Comparison of ENCODE assay signal across 14 cellular contexts in the genomic region with DNA sequence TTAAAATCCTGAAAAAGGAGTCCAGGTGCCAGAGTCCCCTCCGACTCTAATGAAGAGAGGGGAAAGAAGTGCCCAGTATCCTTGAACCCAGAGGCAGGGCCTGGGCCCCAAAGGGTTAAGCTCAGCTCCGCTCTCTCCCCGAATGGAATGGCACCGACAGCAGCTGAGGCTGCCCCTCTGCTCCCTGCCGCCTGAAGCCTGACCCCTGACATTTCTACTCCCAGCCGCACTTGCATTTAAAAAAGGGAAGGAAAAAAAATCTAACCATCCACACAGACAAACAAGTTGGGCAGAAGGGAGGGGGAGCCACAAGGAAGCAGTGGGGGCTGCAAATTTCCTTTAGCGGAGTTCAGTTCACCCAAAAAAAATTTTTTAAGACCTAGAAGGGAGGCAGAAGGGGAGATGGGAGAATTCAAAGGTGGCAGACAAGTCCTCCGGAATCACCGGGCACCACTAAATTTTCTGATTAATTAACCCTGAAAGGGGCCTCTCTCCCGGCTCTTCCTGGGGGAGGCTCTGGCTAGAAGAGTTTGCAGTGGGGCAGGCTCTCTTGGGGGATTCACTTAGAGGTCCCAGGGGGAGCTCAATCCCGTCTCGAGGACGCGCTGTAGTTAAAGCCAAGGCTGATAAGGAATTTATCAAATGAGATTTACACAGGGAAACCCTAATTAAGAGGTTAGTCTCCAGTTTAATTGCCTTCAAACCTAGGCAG. TPM values are rescaled to one million over a fixed set of nuclear protein-coding genes. Genes with fewer than 3 reads are reported as not detected.
DNase-seq lines count a peak whose midpoint lies in the region; ATAC-seq, FAIRE-seq and TF ChIP-seq lines count a peak whose summit lies in the region.
"Had no signal": no experiment of that assay in that cellular context is flagged by ENCODE, and none has a peak within 500 bp of the region (broad histone marks: within the 10 kb centered on the region; RNA-seq: fewer than 3 reads in every experiment).

No MANE protein-coding gene starts in this region.

- peaks cover 73% of the 10 kb centered on the region for H3K4me1 Mint-ChIP-seq in neural progenitor cell
- H3K4me1 Mint-ChIP-seq in stimulated activated naive CD8-positive, alpha-beta T cell treated with anti-CD3 and anti-CD28 coated beads, Interleukin-15, amount 100 ng/mL, for 72 hours = no peaks in the 10 kb centered on the region

- peaks cover 0 to 10% (median 0%) of the 10 kb centered on the region in 9 donors for H3K36me3 ChIP-seq in heart right ventricle
- no peaks in the 10 kb centered on the region for H3K36me3 ChIP-seq in esophagus (ENCODE audit: control insufficient read depth in 2 of 2, insufficient read depth in 2 of 2, low read length in 1 of 2)
- no peaks in the 10 kb centered on the region for H3K36me3 ChIP-seq in neural progenitor cell
- no peaks in the 10 kb centered on the region for H3K36me3 ChIP-seq in aorta (ENCODE audit: control insufficient read depth in 1 of 2, insufficient read depth in 2 of 2, low read length in 1 of 2)
- H3K36me3 ChIP-seq: adrenal gland had no signal

- H3K9me3 ChIP-seq in heart right ventricle = peaks cover 0 to 7% (median 3%) of the 10 kb centered on the region in 11 donors
- H3K9me3 ChIP-seq in esophagus (ENCODE audit: control insufficient read depth in 2 of 2, insufficient read depth in 1 of 2, low read depth in 1 of 2, low read length in 1 of 2) = no peaks in the 10 kb centered on the region
- no peaks in the 10 kb centered on the region for H3K9me3 ChIP-seq in neural progenitor cell (ENCODE audit: low read depth)
- H3K9me3 ChIP-seq in aorta (ENCODE audit: control insufficient read depth, low read length) = no peaks in the 10 kb centered on the region
- H3K9me3 ChIP-seq: adrenal gland had no signal

- ATAC-seq in heart right ventricle = no peak
- no peak for ATAC-seq in Right ventricle myocardium superior (ENCODE audit: poor library complexity)
- no peak for ATAC-seq in aorta (ENCODE audit: low FRiP score)
- ATAC-seq in stimulated activated naive CD8-positive, alpha-beta T cell treated with anti-CD3 and anti-CD28 coated beads, Interleukin-15, amount 100 ng/mL, for 72 hours = no peak

- peak overlapping the region; percentile 97 for H3K27ac Mint-ChIP-seq in neural progenitor cell
- H3K27ac Mint-ChIP-seq in stimulated activated naive CD8-positive, alpha-beta T cell treated with anti-CD3 and anti-CD28 coated beads, Interleukin-15, amount 100 ng/mL, for 72 hours = peak overlapping the region in 1 of 2 donors; percentile 24

- peaks cover 14 to 55% (median 36%) of the 10 kb centered on the region in 9 donors for H3K4me1 ChIP-seq in heart right ventricle
- H3K4me1 ChIP-seq in esophagus (ENCODE audit: control insufficient read depth in 2 of 2, insufficient read depth in 2 of 2, low read length in 1 of 2) = peaks cover 3 to 4% of the 10 kb centered on the region in 2 donors
- H3K4me1 ChIP-seq in neural progenitor cell = peaks cover 56% of the 10 kb centered on the region
- H3K4me1 ChIP-seq in aorta (ENCODE audit: control insufficient read depth in 1 of 2, insufficient read depth in 2 of 2, low read length in 2 of 2) = no peaks in the 10 kb centered on the region

- H3K36me3 Mint-ChIP-seq in neural progenitor cell = peaks cover 15% of the 10 kb centered on the region

- no peak overlapping the region for H2AFZ ChIP-seq in neural progenitor cell (replicated peaks)
- H2AFZ ChIP-seq: hepatocyte had no signal

- H3K27me3 Mint-ChIP-seq in neural progenitor cell (ENCODE audit: insufficient read depth, low read depth) = no peaks in the 10 kb centered on the region
- H3K27me3 Mint-ChIP-seq in stimulated activated naive CD8-positive, alpha-beta T cell treated with anti-CD3 and anti-CD28 coated beads, Interleukin-15, amount 100 ng/mL, for 72 hours = peaks cover 35% of the 10 kb centered on the region

- no peaks in the 10 kb centered on the region for H3K9me3 Mint-ChIP-seq in neural progenitor cell
- no peaks in the 10 kb centered on the region for H3K9me3 Mint-ChIP-seq in stimulated activated naive CD8-positive, alpha-beta T cell treated with anti-CD3 and anti-CD28 coated beads, Interleukin-15, amount 100 ng/mL, for 72 hours

- DNase-seq in heart right ventricle = no peak
- DNase-seq in Right ventricle myocardium superior = no peak
- DNase-seq in neural progenitor cell (ENCODE audit: low spot score) = peak; percentile 72
- no peak for DNase-seq in aorta
- DNase-seq in GM12892 (ENCODE audit: insufficient read length) = no peak
- no peak for DNase-seq in stimulated activated naive CD8-positive, alpha-beta T cell treated with anti-CD3 and anti-CD28 coated beads, Interleukin-15, amount 100 ng/mL, for 72 hours
- DNase-seq in HTR-8/SVneo (ENCODE audit: insufficient read length, low spot score) = no peak
- DNase-seq: adrenal gland, DMS153, midbrain, NCI-H510A, SHP77 treated with DMSO at 0.1 percent for 48 hours had no signal

- H3K79me2 ChIP-seq in neural progenitor cell (ENCODE audit: low read depth) = peaks cover 81% of the 10 kb centered on the region
- H3K79me2 ChIP-seq: hepatocyte had no signal

- TF ChIP-seq CTCF in heart right ventricle (IDR thresholded peaks at IDR 0.05) = no peak
- TF ChIP-seq CTCF in neural progenitor cell (IDR thresholded peaks at IDR 0.05) = no peak

- H3K27ac ChIP-seq in heart right ventricle = peak overlapping the region in 8 of 10 donors; percentile 10 to 68 (median 54)
- H3K27ac ChIP-seq in esophagus (ENCODE audit: low read depth in 2 of 2, low read length in 1 of 2) = peak overlapping the region; percentile 20 to 29
- H3K27ac ChIP-seq in neural progenitor cell = peak overlapping the region; percentile 94
- H3K27ac ChIP-seq in aorta (ENCODE audit: low read depth in 1 of 2, low read length in 2 of 2) = peak overlapping the region; percentile 29 to 69
- H3K27ac ChIP-seq: hepatocyte had no signal

- no peak overlapping the region for H3K9ac ChIP-seq in neural progenitor cell

- WGBS in heart right ventricle, 2 donors = 37 to 47% methylated on average over 14 of the region's 14 CpGs
- 39 to 40% methylated on average over 14 of the region's 14 CpGs for WGBS in esophagus, 2 donors
- WGBS in aorta, 2 donors = 6% methylated on average over 14 of the region's 14 CpGs

- peaks cover 0 to 8% (median 0%) of the 10 kb centered on the region in 7 donors for H3K27me3 ChIP-seq in heart right ventricle
- H3K27me3 ChIP-seq in esophagus (ENCODE audit: control insufficient read depth in 1 of 2, insufficient read depth in 2 of 2, low read length in 2 of 2) = no peaks in the 10 kb centered on the region
- no peaks in the 10 kb centered on the region for H3K27me3 ChIP-seq in neural progenitor cell
- no peaks in the 10 kb centered on the region for H3K27me3 ChIP-seq in aorta (ENCODE audit: control insufficient read depth in 1 of 2, insufficient read depth in 2 of 2, low read length in 1 of 2)
- H3K27me3 ChIP-seq: adrenal gland, hepatocyte had no signal

- H3F3A ChIP-seq in neural progenitor cell (ENCODE audit: low read depth) = peaks cover 46% of the 10 kb centered on the region

- H3K4me3 ChIP-seq in heart right ventricle (peak overlapping the region in 3 of 10 donors; percentile 7 to 29 (median 10)), esophagus (ENCODE audit: low read depth in 1 of 2, low read length in 2 of 2) (no peak overlapping the region), neural progenitor cell (peak overlapping the region; percentile 41), aorta (ENCODE audit: low read length in 2 of 2) (no peak overlapping the region)
- H3K4me3 ChIP-seq: adrenal gland, hepatocyte had no signal

- intact Hi-C loops in heart right ventricle (cut with DNase I) = no loop called here
- intact Hi-C loops in Right ventricle myocardium superior (cut with DNase I) = no loop called here
- intact Hi-C loops in aorta (cut with DNase I) = no loop called here

- H4K20me1 ChIP-seq in neural progenitor cell (ENCODE audit: low read depth) = peaks cover 74% of the 10 kb centered on the region

- FAIRE-seq in GM12892 (lab: Jason Lieb, UNC) (no peak), HTR-8/SVneo (lab: Jason Lieb, UNC) (no peak)

- peak overlapping the region; percentile 79 for H3K4me2 ChIP-seq in neural progenitor cell
- H3K4me2 ChIP-seq: hepatocyte had no signal

- H3K4me3 Mint-ChIP-seq in neural progenitor cell = peak overlapping the region; percentile 81
- H3K4me3 Mint-ChIP-seq in stimulated activated naive CD8-positive, alpha-beta T cell treated with anti-CD3 and anti-CD28 coated beads, Interleukin-15, amount 100 ng/mL, for 72 hours = no peak overlapping the region

- no peak for TF ChIP-seq POLR2A in GM12892 (IDR thresholded peaks at IDR 0.05; ENCODE audit: low read depth, low read length)

RNA-seq across cellular contexts. Expression of a gene that starts 25.7 kb away (rescaled TPM):
- total RNA-seq in heart right ventricle (1 to 10 TPM; 3.6 to 8.3 (median 6.1) TPM), Right ventricle myocardium superior (6.3 TPM), neural progenitor cell (ENCODE audit: low replicate concordance) (13.3 and 27.2 TPM in 2 replicates), aorta (10 to 100 TPM; 22.5 to 37.7 TPM)
- polyA plus RNA-seq in heart right ventricle (1 to 10 TPM; 2.3 to 3.4 TPM), esophagus (1 to 10 TPM in 1 of 2 donors, under 1 TPM in 1; 0.94 to 1.5 TPM), aorta (1 to 10 TPM; 2.1 to 4.2 TPM)
- not detected for polyA plus RNA-seq in GM12892 (2012; ENCODE audit: missing spikeins)

Comparison
In these comparisons a context has a peak if more than half of its experiments do, and no peak if none do; other contexts are left out.
1. H3K27ac ChIP-seq: peak in every context shown above with its lines; median percentile 94 in neural progenitor cell; 54 in heart right ventricle; 49 in aorta; 24 in esophagus.